In genomic region chr9:4690144-4690543, GRCh38 we compare ENCODE assay signal across 13 cellular contexts. TPM values are rescaled to one million over a fixed set of nuclear protein-coding genes. Genes with fewer than 3 reads are reported as not detected.
DNase-seq lines count a peak whose midpoint lies in the region; ATAC-seq, FAIRE-seq and TF ChIP-seq lines count a peak whose summit lies in the region.
"Had no signal": no experiment of that assay in that cellular context is flagged by ENCODE, and none has a peak within 500 bp of the region (broad histone marks: within the 10 kb centered on the region; RNA-seq: fewer than 3 reads in every experiment).

No MANE protein-coding gene starts in this region.

- FAIRE-seq in H54 (lab: Jason Lieb, UNC), result peak; percentile 6
- FAIRE-seq: kidney had no signal

- no peak for DNase-seq in H54 (ENCODE audit: insufficient read length, low spot score)
- no peak for DNase-seq in psoas muscle
- DNase-seq in effector memory CD4-positive, alpha-beta T cell, result no peak
- DNase-seq in hepatocyte (ENCODE audit: low spot score), result no peak
- DNase-seq in COLO829 (ENCODE audit: low spot score), result no peak
- DNase-seq: activated CD8-positive, alpha-beta memory T cell treated with anti-CD3 and anti-CD28 coated beads, Interleukin-2, amount 10 ng/mL, durations not matched to agents 7 days and 5 days; effector CD4-positive, alpha-beta T cell; GDM1; kidney; NCI-H2029; SHP77 treated with DMSO at 0.1 percent for 48 hours had no signal

- H3K9me3 ChIP-seq in psoas muscle, result no peaks in the 10 kb centered on the region
- no peaks in the 10 kb centered on the region for H3K9me3 ChIP-seq in effector memory CD4-positive, alpha-beta T cell (ENCODE audit: control insufficient read depth, low read length)
- no peaks in the 10 kb centered on the region for H3K9me3 ChIP-seq in hepatocyte (ENCODE audit: low read depth)

- TF ChIP-seq CTCF in psoas muscle (IDR thresholded peaks at IDR 0.05) (no peak), hepatocyte (IDR thresholded peaks at IDR 0.05; ENCODE audit: poor library complexity) (no peak)

- H3K36me3 ChIP-seq in psoas muscle (ENCODE audit: insufficient read depth in 1 of 2, low read depth in 1 of 2) (peaks cover 5 to 63% of the 10 kb centered on the region in 2 donors), hepatocyte (replicated peaks; ENCODE audit: insufficient read depth, low read depth) (no peaks in the 10 kb centered on the region)
- H3K36me3 ChIP-seq in effector memory CD4-positive, alpha-beta T cell (ENCODE audit: control insufficient read depth, insufficient read depth, low read length), result peaks cover 30% of the 10 kb centered on the region

- H3K4me1 ChIP-seq in psoas muscle, result peaks cover 53% of the 10 kb centered on the region
- peaks cover 3% of the 10 kb centered on the region for H3K4me1 ChIP-seq in effector memory CD4-positive, alpha-beta T cell (ENCODE audit: control insufficient read depth, insufficient read depth, low read length, poor library complexity, severe bottlenecking)
- H3K4me1 ChIP-seq in hepatocyte (ENCODE audit: insufficient read depth), result no peaks in the 10 kb centered on the region

- no peaks in the 10 kb centered on the region for H4K20me1 ChIP-seq in hepatocyte (ENCODE audit: insufficient read depth, poor library complexity, severe bottlenecking)

- H3K27ac ChIP-seq in psoas muscle (peak overlapping the region; percentile 3), hepatocyte (no peak overlapping the region)
- no peak overlapping the region for H3K27ac ChIP-seq in effector memory CD4-positive, alpha-beta T cell (ENCODE audit: insufficient read depth, low read length, poor library complexity, severe bottlenecking)

- WGBS in psoas muscle, 3 donors, result 89 to 91% (median 89%) methylated on average over 4 of the region's 4 CpGs
- WGBS in hepatocyte (ENCODE audit: low lambda C conversion rate, missing lambda C conversion rate), result 97% methylated on average over 4 of the region's 4 CpGs

- ATAC-seq in GM19035 (IDR thresholded peaks at IDR 0.05; ENCODE audit: unreplicated experiment), result peak; percentile 35
- ATAC-seq in HG03521 (IDR thresholded peaks at IDR 0.05; ENCODE audit: unreplicated experiment), result peak; percentile 43
- ATAC-seq in psoas muscle, result no peak

- H3K27me3 ChIP-seq in psoas muscle (ENCODE audit: insufficient read depth in 3 of 3, low read length in 2 of 3) (no peaks in the 10 kb centered on the region), hepatocyte (no peaks in the 10 kb centered on the region)
- H3K27me3 ChIP-seq in effector memory CD4-positive, alpha-beta T cell (replicated peaks; ENCODE audit: control insufficient read depth, insufficient read depth, low read length, poor library complexity, severe bottlenecking), result no peaks in the 10 kb centered on the region

- intact Hi-C loops in psoas muscle (cut with DNase I), result loop anchor here in 1 of 2 donors (5.0 kb wide), 1 partner anchor 37 kb away; no protein-coding TSS in a partner anchor

- H3K4me3 ChIP-seq in psoas muscle (no peak overlapping the region), hepatocyte (no peak overlapping the region)
- H3K4me3 ChIP-seq in effector memory CD4-positive, alpha-beta T cell (ENCODE audit: insufficient read depth, low read depth, low read length, poor library complexity, severe bottlenecking), result no peak overlapping the region

- no peak overlapping the region for H2AFZ ChIP-seq in hepatocyte

- peaks cover 50% of the 10 kb centered on the region for H3K79me2 ChIP-seq in hepatocyte

- TF ChIP-seq POLR2A in H54 (IDR thresholded peaks at IDR 0.05; ENCODE audit: low read depth, low read length), result no peak

- no peaks in the 10 kb centered on the region for H3K9me2 ChIP-seq in hepatocyte (replicated peaks; ENCODE audit: insufficient read depth)

- H3K4me2 ChIP-seq in hepatocyte, result no peak overlapping the region

RNA-seq across cellular contexts. Expression of gene CDC37L1, which starts 10.8 kb away (rescaled TPM):
- total RNA-seq in psoas muscle, result 100 to 1,000 TPM in 1 of 4 donors, 10 to 100 TPM in 3; 67.3 to 150 (median 93.0) TPM
- polyA plus RNA-seq in psoas muscle, result 100 to 1,000 TPM in 1 of 3 donors, 10 to 100 TPM in 2; 46.7 to 184 (median 58.8) TPM
- 25.5 and 28.6 TPM in 2 replicates for total RNA-seq in hepatocyte
- 15.3 and 17.2 TPM in 2 replicates for polyA plus RNA-seq in hepatocyte

RNA-seq across cellular contexts. Expression of gene SPATA6L, which starts 23.9 kb away (rescaled TPM):
- total RNA-seq in psoas muscle (under 1 TPM; 0.22 to 0.79 (median 0.47) TPM), hepatocyte (1.0 and 2.5 TPM in 2 replicates)
- polyA plus RNA-seq in psoas muscle (under 1 TPM; 0.09 to 0.15 (median 0.12) TPM), hepatocyte (2.0 and 2.3 TPM in 2 replicates)

RNA-seq across cellular contexts. Expression of gene PLPP6, which starts 28.1 kb away (rescaled TPM):
- total RNA-seq in psoas muscle (1 to 10 TPM; 1.1 to 2.3 (median 1.9) TPM), hepatocyte (28.1 and 32.1 TPM in 2 replicates)
- polyA plus RNA-seq in psoas muscle (1 to 10 TPM in 2 of 3 donors, under 1 TPM in 1; 0.53 to 3.1 (median 1.1) TPM), hepatocyte (19.6 and 23.5 TPM in 2 replicates)

RNA-seq across cellular contexts. Expression of gene AK3, which starts 50.9 kb away (rescaled TPM):
- 100 to 1,000 TPM; 100 to 143 (median 115) TPM for total RNA-seq in psoas muscle
- 100 to 1,000 TPM in 2 of 3 donors, 10 to 100 TPM in 1; 47.5 to 183 (median 102) TPM for polyA plus RNA-seq in psoas muscle
- 121 and 141 TPM in 2 replicates for total RNA-seq in hepatocyte
- 72.6 and 102 TPM in 2 replicates for polyA plus RNA-seq in hepatocyte

Comparison
In these comparisons a context has a peak if more than half of its experiments do, and no peak if none do; other contexts are left out.
1. ATAC-seq: peak in GM19035 (single experiment) and HG03521 (single experiment); none in psoas muscle (0 of 4).